In the genomic region with DNA sequence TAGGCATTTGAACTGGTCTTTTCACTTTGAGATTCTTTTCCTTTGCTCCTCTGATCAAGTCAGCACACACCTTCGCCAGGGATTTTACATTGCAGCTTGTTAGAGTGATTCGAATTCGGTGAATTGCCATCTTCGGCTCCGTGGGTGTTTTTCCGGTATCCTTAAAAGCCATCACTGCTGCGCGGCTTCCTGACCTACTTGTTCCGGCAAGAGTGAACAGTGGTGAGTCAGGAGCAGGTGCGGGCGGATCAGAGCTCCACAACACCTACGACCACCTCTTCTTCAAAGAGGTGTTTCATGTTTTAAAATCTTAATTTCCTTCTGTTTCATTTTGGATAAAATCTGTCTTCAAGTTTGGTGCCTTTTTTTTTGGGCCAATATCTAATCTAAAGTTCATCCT, we compare ENCODE assay signal across 23 cellular contexts.
"Had no signal": no experiment of that assay in that cellular context is flagged by ENCODE, and none has a peak within 500 bp of the region (broad histone marks: within the 10 kb centered on the region; RNA-seq: fewer than 3 reads in every experiment).

No MANE protein-coding gene starts in this region.

- H3K4me1 Mint-ChIP-seq: naive thymus-derived CD8-positive, alpha-beta T cell; nephron; neural crest cell; stimulated activated memory B cell treated with anti-CD40 and anti-IgM and Interleukin-4, amounts not matched to agents 10 μg/mL and 1 μg/mL and 100 μg/mL, for 72 hours had no signal

- H3K9me3 Mint-ChIP-seq: nephron; neural crest cell; stimulated activated memory B cell treated with anti-CD40 and anti-IgM and Interleukin-4, amounts not matched to agents 10 μg/mL and 1 μg/mL and 100 μg/mL, for 72 hours had no signal

- DNase-seq: hypothalamus; islet precursor cell; left ventricle myocardium inferior; mesenchymal stem cell; naive thymus-derived CD8-positive, alpha-beta T cell; psoas muscle; right lobe of liver; stimulated activated CD4-positive, alpha-beta T cell treated with anti-CD3 and anti-CD28 coated beads, Interleukin-1b, Interleukin-23, amount 100 ng/mL, for 48 hours; stimulated activated CD4-positive, alpha-beta T cell treated with anti-CD3 and anti-CD28 coated beads, Interleukin-2, amount 100 ng/mL, for 48 hours; stimulated activated CD4-positive, alpha-beta T cell treated with anti-CD3 and anti-CD28 coated beads, Interleukin-4, amount 100 ng/mL, for 4 hours; stimulated activated CD8-positive, alpha-beta memory T cell treated with anti-CD3 and anti-CD28 coated beads, Interleukin-4, amount 100 ng/mL, for 48 hours; stimulated activated naive CD8-positive, alpha-beta T cell treated with anti-CD3 and anti-CD28 coated beads, Interleukin-15, Interleukin-2, amounts not matched to agents 100 U/mL and 50 U/mL, for 24 hours; tibial artery; trophoblast cell; uterus had no signal

- H3K36me3 ChIP-seq: left ventricle myocardium inferior, right atrium auricular region, right lobe of liver, suprapubic skin, thoracic aorta, tibial artery, uterus had no signal

- H3K27ac ChIP-seq: left ventricle myocardium inferior, parathyroid adenoma, psoas muscle, right atrium auricular region, right lobe of liver, suprapubic skin, thoracic aorta, tibial artery, uterus had no signal

- H3K79me2 ChIP-seq: parathyroid adenoma had no signal

- H3K9ac ChIP-seq: parathyroid adenoma had no signal

- ATAC-seq: naive thymus-derived CD8-positive, alpha-beta T cell; psoas muscle; right lobe of liver; stimulated activated memory B cell treated with anti-CD40 and anti-IgM and Interleukin-4, amounts not matched to agents 10 μg/mL and 1 μg/mL and 100 μg/mL, for 72 hours; stimulated activated naive CD8-positive, alpha-beta T cell treated with anti-CD3 and anti-CD28 coated beads, Interleukin-15, Interleukin-2, amounts not matched to agents 100 U/mL and 50 U/mL, for 24 hours had no signal

- H3K27ac Mint-ChIP-seq: nephron; stimulated activated memory B cell treated with anti-CD40 and anti-IgM and Interleukin-4, amounts not matched to agents 10 μg/mL and 1 μg/mL and 100 μg/mL, for 72 hours had no signal

- H2AFZ ChIP-seq: parathyroid adenoma had no signal

- H3K4me1 ChIP-seq: left ventricle myocardium inferior, parathyroid adenoma, psoas muscle, right atrium auricular region, right lobe of liver, suprapubic skin, tibial artery, uterus had no signal

- H3K4me2 ChIP-seq: smooth muscle cell had no signal

- H3K27me3 ChIP-seq: right atrium auricular region, right lobe of liver, suprapubic skin, tibial artery, uterus had no signal

- H3K9me3 ChIP-seq: left ventricle myocardium inferior, psoas muscle, right atrium auricular region, right lobe of liver, suprapubic skin, thoracic aorta, tibial artery, uterus had no signal

- H3K36me3 Mint-ChIP-seq: naive thymus-derived CD8-positive, alpha-beta T cell; stimulated activated memory B cell treated with anti-CD40 and anti-IgM and Interleukin-4, amounts not matched to agents 10 μg/mL and 1 μg/mL and 100 μg/mL, for 72 hours had no signal

- H3K4me3 Mint-ChIP-seq: naive thymus-derived CD8-positive, alpha-beta T cell; nephron; neural crest cell; stimulated activated memory B cell treated with anti-CD40 and anti-IgM and Interleukin-4, amounts not matched to agents 10 μg/mL and 1 μg/mL and 100 μg/mL, for 72 hours had no signal

- H3K4me3 ChIP-seq: left ventricle myocardium inferior, psoas muscle, right atrium auricular region, right lobe of liver, smooth muscle cell, suprapubic skin, thoracic aorta, tibial artery, uterus had no signal
